In the genomic region with DNA sequence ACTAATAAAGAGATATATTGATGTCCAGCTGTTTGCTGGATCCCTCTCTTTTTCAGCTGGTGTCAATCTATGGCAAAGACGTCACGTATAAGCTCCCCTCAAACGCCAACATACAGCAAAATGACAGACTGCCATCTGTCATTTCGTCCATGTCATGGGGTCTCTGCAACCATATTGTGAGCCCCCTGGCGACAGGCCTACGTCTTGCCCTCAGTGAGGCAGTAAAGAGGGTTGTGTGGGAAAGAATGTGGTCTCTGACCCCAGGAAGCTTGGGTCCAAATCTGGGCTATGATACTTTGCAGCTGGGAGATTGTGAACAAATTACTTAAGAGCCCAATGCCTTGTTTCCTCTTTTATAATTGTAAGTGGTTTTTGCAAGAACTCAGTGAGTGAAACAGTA, we compare ENCODE assay signal across 20 cellular contexts. TPM values are rescaled to one million over a fixed set of nuclear protein-coding genes. Genes with fewer than 3 reads are reported as not detected.
DNase-seq lines count a peak whose midpoint lies in the region; ATAC-seq and TF ChIP-seq lines count a peak whose summit lies in the region.
"Had no signal": no experiment of that assay in that cellular context is flagged by ENCODE, and none has a peak within 500 bp of the region (broad histone marks: within the 10 kb centered on the region; RNA-seq: fewer than 3 reads in every experiment).

No MANE protein-coding gene starts in this region.

- no peak for TF ChIP-seq CTCF in GM12865 (IDR thresholded peaks at IDR 0.05; ENCODE audit: insufficient read depth, low read depth, low read length, missing control alignments)
- peak; percentile 23; the same call in 1 of the 2 replicates for TF ChIP-seq CTCF in OCI-LY3 (IDR thresholded peaks at IDR 0.05; ENCODE audit: low read depth, low read length)
- TF ChIP-seq CTCF in glutamatergic neuron (IDR thresholded peaks at IDR 0.05; ENCODE audit: partially characterized antibody, unreplicated experiment) = no peak
- no peak for TF ChIP-seq CTCF in smooth muscle cell (IDR thresholded peaks at IDR 0.05; ENCODE audit: borderline replicate concordance, insufficient read depth, poor library complexity, severe bottlenecking)

- H3K9me3 ChIP-seq in OCI-LY3 (ENCODE audit: insufficient read depth, low read length) (no peaks in the 10 kb centered on the region), smooth muscle cell (replicated peaks; ENCODE audit: low read depth) (no peaks in the 10 kb centered on the region)
- H3K9me3 ChIP-seq: colonic mucosa, gastrocnemius medialis, HAP-1, left ventricle myocardium inferior, ovary, vagina had no signal

- ATAC-seq in HG03025 (IDR thresholded peaks at IDR 0.05; ENCODE audit: low FRiP score, unreplicated experiment) = no peak
- ATAC-seq in HG02571 (IDR thresholded peaks at IDR 0.05; ENCODE audit: unreplicated experiment) = no peak
- no peak for ATAC-seq in naive thymus-derived CD8-positive, alpha-beta T cell
- ATAC-seq: activated naive CD4-positive, alpha-beta T cell treated with anti-CD3 and anti-CD28 coated beads, Interleukin-2, amount 50 U/mL, for 72 hours; activated T-cell treated with anti-CD3 and anti-CD28 coated beads, Interleukin-2, amount 50 U/mL, for 72 hours; gastrocnemius medialis; T-helper 17 cell had no signal

- H3K79me2 ChIP-seq in OCI-LY3 (ENCODE audit: low read length) = no peaks in the 10 kb centered on the region
- no peaks in the 10 kb centered on the region for H3K79me2 ChIP-seq in smooth muscle cell (ENCODE audit: low read depth)

- no peaks in the 10 kb centered on the region for H3K27me3 ChIP-seq in OCI-LY3 (ENCODE audit: low read depth, low read length)
- H3K27me3 ChIP-seq in smooth muscle cell (ENCODE audit: low read depth) = no peaks in the 10 kb centered on the region
- H3K27me3 ChIP-seq: colonic mucosa, ovary, vagina had no signal

- H3K4me2 ChIP-seq in OCI-LY3 (ENCODE audit: low read length) = 0 out of 2 replicates have a peak overlapping the region, but pooled peaks have one; percentile 4
- H3K4me2 ChIP-seq in smooth muscle cell = no peak overlapping the region

- in situ Hi-C loops in KBM-7 (cut with MboI; ENCODE audit: low pct_unique_long_range_greater_than_20kb, low sequenced_read_pairs) = no loop called here

- H3K4me1 ChIP-seq in OCI-LY3 (ENCODE audit: low read length) (no peaks in the 10 kb centered on the region), smooth muscle cell (ENCODE audit: low read depth) (peaks cover 7% of the 10 kb centered on the region)
- H3K4me1 ChIP-seq: colonic mucosa, gastrocnemius medialis, HAP-1, vagina had no signal

- no peaks in the 10 kb centered on the region for H4K20me1 ChIP-seq in OCI-LY3 (ENCODE audit: insufficient read depth, low read length)
- no peaks in the 10 kb centered on the region for H4K20me1 ChIP-seq in smooth muscle cell (ENCODE audit: low read depth)

- H3K36me3 ChIP-seq in OCI-LY3 (replicated peaks; ENCODE audit: low read depth, low read length) (no peaks in the 10 kb centered on the region), smooth muscle cell (ENCODE audit: low read depth) (no peaks in the 10 kb centered on the region)
- H3K36me3 ChIP-seq: colonic mucosa, gastrocnemius medialis, HAP-1, left ventricle myocardium inferior, ovary, vagina had no signal

- H3K27ac ChIP-seq in OCI-LY3 (ENCODE audit: low read length) = no peak overlapping the region
- H3K27ac ChIP-seq in smooth muscle cell (ENCODE audit: low read depth) = no peak overlapping the region
- H3K27ac ChIP-seq: colonic mucosa, gastrocnemius medialis, left ventricle myocardium inferior, ovary, vagina had no signal

- H3K4me1 Mint-ChIP-seq in glutamatergic neuron (ENCODE audit: low read depth, unreplicated experiment) = peaks cover 7% of the 10 kb centered on the region
- no peaks in the 10 kb centered on the region for H3K4me1 Mint-ChIP-seq in naive thymus-derived CD8-positive, alpha-beta T cell
- H3K4me1 Mint-ChIP-seq: T-helper 17 cell had no signal

- no peak overlapping the region for H3K9ac ChIP-seq in OCI-LY3 (ENCODE audit: low read length)
- no peak overlapping the region for H3K9ac ChIP-seq in smooth muscle cell (ENCODE audit: low read depth)

- POLR2A ChIA-PET in naive thymus-derived CD8-positive, alpha-beta T cell (lab: Charles Lee) = no interaction called here

- no peaks in the 10 kb centered on the region for H3K27me3 Mint-ChIP-seq in glutamatergic neuron (ENCODE audit: unreplicated experiment)
- H3K27me3 Mint-ChIP-seq in naive thymus-derived CD8-positive, alpha-beta T cell = no peaks in the 10 kb centered on the region

- H3F3A ChIP-seq in smooth muscle cell (ENCODE audit: low read depth) = no peaks in the 10 kb centered on the region

- H2AFZ ChIP-seq in OCI-LY3 (ENCODE audit: low read depth, low read length) (0 out of 2 replicates have a peak overlapping the region, but pooled peaks have one; percentile 46), smooth muscle cell (ENCODE audit: low read depth) (no peak overlapping the region)

- H3K4me3 Mint-ChIP-seq in glutamatergic neuron (ENCODE audit: unreplicated experiment) = no peak overlapping the region
- H3K4me3 Mint-ChIP-seq in naive thymus-derived CD8-positive, alpha-beta T cell = no peak overlapping the region
- H3K4me3 Mint-ChIP-seq: activated T-cell treated with anti-CD3 and anti-CD28 coated beads, Interleukin-2, amount 50 U/mL, for 72 hours; T-helper 17 cell had no signal

- DNase-seq in GM12865 (ENCODE audit: low read depth) (peak; percentile 5), KBM-7 (peak; percentile 61), glutamatergic neuron (no peak), smooth muscle cell (lab: John Stamatoyannopoulos, UW; ENCODE audit: unreplicated experiment) (no peak)
- DNase-seq in naive thymus-derived CD8-positive, alpha-beta T cell = no peak
- DNase-seq: activated T-cell treated with anti-CD3 and anti-CD28 coated beads, Interleukin-2, amount 50 U/mL, for 72 hours; colonic mucosa; gastrocnemius medialis; NCI-H1417 treated with DMSO at 0.1 percent for 48 hours; stimulated activated CD4-positive, alpha-beta T cell treated with anti-CD3 and anti-CD28 coated beads, Interleukin-2, amount 100 ng/mL, for 48 hours; T-helper 17 cell had no signal

- 64% methylated on average over 6 of the region's 6 CpGs for WGBS in smooth muscle cell (ENCODE audit: low lambda C conversion rate)

- peak overlapping the region; percentile 22 for H3K27ac Mint-ChIP-seq in glutamatergic neuron (ENCODE audit: unreplicated experiment)
- no peak overlapping the region for H3K27ac Mint-ChIP-seq in naive thymus-derived CD8-positive, alpha-beta T cell
- H3K27ac Mint-ChIP-seq: activated naive CD4-positive, alpha-beta T cell treated with anti-CD3 and anti-CD28 coated beads, Interleukin-2, amount 50 U/mL, for 72 hours; activated T-cell treated with anti-CD3 and anti-CD28 coated beads, Interleukin-2, amount 50 U/mL, for 72 hours; T-helper 17 cell had no signal

- no peaks in the 10 kb centered on the region for H3K9me3 Mint-ChIP-seq in glutamatergic neuron (ENCODE audit: unreplicated experiment)
- H3K9me3 Mint-ChIP-seq in naive thymus-derived CD8-positive, alpha-beta T cell = peaks cover 0 to 1% (median 0%) of the 10 kb centered on the region in 9 donors
- H3K9me3 Mint-ChIP-seq: activated naive CD4-positive, alpha-beta T cell treated with anti-CD3 and anti-CD28 coated beads, Interleukin-2, amount 50 U/mL, for 72 hours; activated T-cell treated with anti-CD3 and anti-CD28 coated beads, Interleukin-2, amount 50 U/mL, for 72 hours had no signal

- no peaks in the 10 kb centered on the region for H3K36me3 Mint-ChIP-seq in glutamatergic neuron (ENCODE audit: unreplicated experiment)
- no peaks in the 10 kb centered on the region for H3K36me3 Mint-ChIP-seq in naive thymus-derived CD8-positive, alpha-beta T cell
- H3K36me3 Mint-ChIP-seq: activated naive CD4-positive, alpha-beta T cell treated with anti-CD3 and anti-CD28 coated beads, Interleukin-2, amount 50 U/mL, for 72 hours had no signal

- H3K4me3 ChIP-seq in GM12865 (ENCODE audit: low read depth, low read length) = no peak overlapping the region
- no peak overlapping the region for H3K4me3 ChIP-seq in OCI-LY3 (ENCODE audit: low read length)
- H3K4me3 ChIP-seq in smooth muscle cell = no peak overlapping the region
- H3K4me3 ChIP-seq: colonic mucosa, gastrocnemius medialis, HAP-1, left ventricle myocardium inferior, ovary, vagina had no signal

RNA-seq across cellular contexts. Expression of a gene that starts 7.4 kb away (rescaled TPM):
- total RNA-seq in glutamatergic neuron (ENCODE audit: unreplicated experiment) (0.22 TPM), smooth muscle cell (0.45 TPM in 1 of 2 replicates, not detected in the other)
- not detected in 2 replicates for polyA plus RNA-seq in smooth muscle cell
- not detected for total RNA-seq in naive thymus-derived CD8-positive, alpha-beta T cell
- not detected for polyA plus RNA-seq in naive thymus-derived CD8-positive, alpha-beta T cell
- total RNA-seq: activated naive CD4-positive, alpha-beta T cell treated with anti-CD3 and anti-CD28 coated beads, Interleukin-2, amount 50 U/mL, for 72 hours; activated T-cell treated with anti-CD3 and anti-CD28 coated beads, Interleukin-2, amount 50 U/mL, for 72 hours; colonic mucosa; gastrocnemius medialis; left ventricle myocardium inferior; Right ventricle myocardium superior; T-helper 17 cell; vagina had no signal

RNA-seq across cellular contexts. Expression of a gene that starts 54.0 kb away (rescaled TPM):
- total RNA-seq in glutamatergic neuron (ENCODE audit: unreplicated experiment) (not detected), smooth muscle cell (not detected in 2 replicates)
- polyA plus RNA-seq in smooth muscle cell = not detected in 2 replicates
- not detected for total RNA-seq in naive thymus-derived CD8-positive, alpha-beta T cell
- not detected for polyA plus RNA-seq in naive thymus-derived CD8-positive, alpha-beta T cell
- total RNA-seq: activated T-cell treated with anti-CD3 and anti-CD28 coated beads, Interleukin-2, amount 50 U/mL, for 72 hours; colonic mucosa; gastrocnemius medialis; left ventricle myocardium inferior; Right ventricle myocardium superior; T-helper 17 cell; vagina had no signal

Comparison
In these comparisons a context has a peak if more than half of its experiments do, and no peak if none do; other contexts are left out.
1. DNase-seq: peak in GM12865 (single experiment) and KBM-7 (single experiment); none in glutamatergic neuron (single experiment), smooth muscle cell (single experiment) and naive thymus-derived CD8-positive, alpha-beta T cell (0 of 10).